ENCODE assay signal across 7 cellular contexts in the genomic region with DNA sequence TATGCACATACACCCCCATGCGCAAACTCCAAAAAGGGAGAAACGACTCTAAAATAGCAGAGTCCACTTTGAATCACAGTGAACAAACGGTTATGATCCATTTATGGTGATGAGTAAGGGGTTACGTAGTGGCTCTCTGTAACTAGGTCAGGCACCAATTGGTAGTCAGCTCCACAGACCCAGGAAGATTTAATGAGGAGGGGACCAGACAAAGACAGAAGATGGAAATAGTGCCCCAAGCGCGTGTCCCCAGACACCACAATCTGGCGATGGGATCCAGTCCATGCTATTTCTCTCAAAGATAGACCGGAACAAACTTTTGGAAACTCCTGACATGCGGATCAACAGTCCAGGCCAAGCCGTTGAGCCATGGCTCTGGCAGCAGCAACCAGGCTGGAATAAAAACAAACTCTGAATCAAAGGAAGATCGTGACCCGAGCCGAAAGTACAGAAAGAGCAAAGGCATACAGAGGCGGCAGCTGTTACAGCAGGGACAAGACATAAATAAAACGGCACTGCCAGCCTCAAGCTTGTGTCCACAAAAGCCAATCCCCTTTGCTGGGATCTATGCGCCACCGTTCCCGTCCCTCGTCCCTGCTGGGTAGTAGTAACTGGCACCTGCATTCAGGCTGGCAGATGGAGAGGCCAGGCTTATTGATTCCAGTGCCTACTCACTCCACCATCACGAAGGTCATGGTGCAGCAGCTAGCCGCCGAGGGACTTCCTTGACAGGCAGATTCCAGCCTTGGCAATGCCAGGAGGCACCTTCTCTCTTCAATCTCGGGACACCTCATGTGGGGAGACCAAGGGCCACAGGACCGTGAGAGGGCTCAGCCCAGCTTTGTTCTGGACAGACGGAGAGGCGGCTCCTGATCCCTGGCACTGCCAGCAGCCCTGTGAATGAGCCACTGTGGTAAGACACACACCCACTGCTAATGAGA. TPM values are rescaled to one million over a fixed set of nuclear protein-coding genes. Genes with fewer than 3 reads are reported as not detected.
DNase-seq lines count a peak whose midpoint lies in the region; ATAC-seq and TF ChIP-seq lines count a peak whose summit lies in the region.

No MANE protein-coding gene starts in this region.

- peaks cover 38% of the 10 kb centered on the region for H3K79me2 ChIP-seq in fibroblast of lung (ENCODE audit: control insufficient read depth, insufficient read depth, low read length)

- H3K4me3 ChIP-seq in fibroblast of lung (replicated peaks in 1 of 4; ENCODE audit: control extremely low read depth in 1 of 4, insufficient read depth in 1 of 4, low read depth in 3 of 4, low read length in 4 of 4) (peak overlapping the region; percentile 19 to 35 (median 24)), mucosa of descending colon (no peak overlapping the region), thyroid gland (replicated peaks in 1 of 3) (no peak overlapping the region)

- DNase-seq in SHP77 (lab: John Stamatoyannopoulos, UW) = peak; percentile 64 to 79
- DNase-seq in fibroblast of lung (ENCODE audit: low read depth in 2 of 2) = peak; percentile 73 to 74
- no peak for DNase-seq in mucosa of descending colon
- peak; percentile 4 to 7 for DNase-seq in thyroid gland
- no peak for DNase-seq in MV-4-11 (lab: John Stamatoyannopoulos, UW)
- no peak for DNase-seq in stimulated activated CD4-positive, alpha-beta T cell treated with anti-CD3 and anti-CD28 coated beads, Interleukin-1b, Interleukin-23, amount 100 ng/mL, for 48 hours
- no peak for DNase-seq in NCI-H82 (lab: John Stamatoyannopoulos, UW)

- peak overlapping the region; percentile 94 for H3K27ac ChIP-seq in fibroblast of lung (ENCODE audit: insufficient read depth, low read length)
- peak overlapping the region in 1 of 3 donors; percentile 1 for H3K27ac ChIP-seq in thyroid gland

- H3K9me3 ChIP-seq in fibroblast of lung (ENCODE audit: control insufficient read depth, insufficient read depth, low read depth, low read length) = no peaks in the 10 kb centered on the region
- no peaks in the 10 kb centered on the region for H3K9me3 ChIP-seq in mucosa of descending colon
- no peaks in the 10 kb centered on the region for H3K9me3 ChIP-seq in thyroid gland

- H3K4me1 ChIP-seq in fibroblast of lung (ENCODE audit: control insufficient read depth, extremely low read depth, insufficient read depth, low read length) = peaks cover 30% of the 10 kb centered on the region
- H3K4me1 ChIP-seq in mucosa of descending colon (ENCODE audit: low read depth) = no peaks in the 10 kb centered on the region
- H3K4me1 ChIP-seq in thyroid gland = no peaks in the 10 kb centered on the region

- peak overlapping the region; percentile 44 for H3K9ac ChIP-seq in fibroblast of lung (ENCODE audit: insufficient read depth, low read length)

- H3K36me3 ChIP-seq in fibroblast of lung (ENCODE audit: control insufficient read depth, insufficient read depth, low read length) (no peaks in the 10 kb centered on the region), mucosa of descending colon (ENCODE audit: low read depth) (no peaks in the 10 kb centered on the region), thyroid gland (no peaks in the 10 kb centered on the region)

- H4K20me1 ChIP-seq in fibroblast of lung (ENCODE audit: control insufficient read depth, extremely low read depth, insufficient read depth, low read length) = no peaks in the 10 kb centered on the region

- no peak overlapping the region for H2AFZ ChIP-seq in fibroblast of lung (ENCODE audit: low read length)

- TF ChIP-seq POLR2A in thyroid gland (IDR thresholded peaks at IDR 0.05) = no peak

- TF ChIP-seq CTCF in fibroblast of lung (conservative IDR thresholded peaks at IDR 0.05 in 1 of 2, IDR thresholded peaks at IDR 0.05 in 1 of 2; ENCODE audit: low read depth in 1 of 2, low read length in 2 of 2) (no peak), mucosa of descending colon (IDR thresholded peaks at IDR 0.05) (no peak), thyroid gland (IDR thresholded peaks at IDR 0.05) (no peak)

- peak overlapping the region; percentile 91 for H3K4me2 ChIP-seq in fibroblast of lung (ENCODE audit: extremely low read depth, insufficient read depth, low read length)

- WGBS in thyroid gland, 2 donors = 84 to 87% methylated on average over 26 of the region's 26 CpGs

- H3K27me3 ChIP-seq in fibroblast of lung (ENCODE audit: control insufficient read depth, insufficient read depth, low read length) (no peaks in the 10 kb centered on the region), thyroid gland (no peaks in the 10 kb centered on the region)

- ATAC-seq in mucosa of descending colon = peak; percentile 25

- intact Hi-C loops in mucosa of descending colon (cut with DNase I, micrococcal nuclease) (no loop called here), thyroid gland (cut with DNase I) (no loop called here)

RNA-seq across cellular contexts. Expression of a gene that starts 50.2 kb away (rescaled TPM):
- total RNA-seq in fibroblast of lung (220 and 302 TPM in 2 replicates), mucosa of descending colon (10 to 100 TPM in 2 of 3 donors, 1 to 10 TPM in 1; 6.4 to 24.7 (median 12.6) TPM), thyroid gland (10 to 100 TPM; 13.0 to 37.7 (median 27.8) TPM)
- 290 and 335 TPM in 2 replicates for polyA plus RNA-seq in fibroblast of lung
- 236 and 265 TPM in 2 replicates for polyA plus RNA-seq in fibroblast of lung (2012)
- 308 and 372 TPM in 2 replicates for polyA minus RNA-seq in fibroblast of lung (ENCODE audit: low replicate concordance)

Comparison
In these comparisons a context has a peak if more than half of its experiments do, and no peak if none do; other contexts are left out.
1. DNase-seq: peak in SHP77 (2 of 2), fibroblast of lung (2 of 2) and thyroid gland (2 of 2); none in mucosa of descending colon (0 of 3), MV-4-11 (single experiment), stimulated activated CD4-positive, alpha-beta T cell treated with anti-CD3 and anti-CD28 coated beads, Interleukin-1b, Interleukin-23, amount 100 ng/mL, for 48 hours (single experiment) and NCI-H82 (single experiment).
2. H3K4me3 ChIP-seq: peak in fibroblast of lung (4 of 4); none in mucosa of descending colon (single experiment) and thyroid gland (0 of 3).